2 cellular contexts compared by ENCODE assay signal in the genomic region with DNA sequence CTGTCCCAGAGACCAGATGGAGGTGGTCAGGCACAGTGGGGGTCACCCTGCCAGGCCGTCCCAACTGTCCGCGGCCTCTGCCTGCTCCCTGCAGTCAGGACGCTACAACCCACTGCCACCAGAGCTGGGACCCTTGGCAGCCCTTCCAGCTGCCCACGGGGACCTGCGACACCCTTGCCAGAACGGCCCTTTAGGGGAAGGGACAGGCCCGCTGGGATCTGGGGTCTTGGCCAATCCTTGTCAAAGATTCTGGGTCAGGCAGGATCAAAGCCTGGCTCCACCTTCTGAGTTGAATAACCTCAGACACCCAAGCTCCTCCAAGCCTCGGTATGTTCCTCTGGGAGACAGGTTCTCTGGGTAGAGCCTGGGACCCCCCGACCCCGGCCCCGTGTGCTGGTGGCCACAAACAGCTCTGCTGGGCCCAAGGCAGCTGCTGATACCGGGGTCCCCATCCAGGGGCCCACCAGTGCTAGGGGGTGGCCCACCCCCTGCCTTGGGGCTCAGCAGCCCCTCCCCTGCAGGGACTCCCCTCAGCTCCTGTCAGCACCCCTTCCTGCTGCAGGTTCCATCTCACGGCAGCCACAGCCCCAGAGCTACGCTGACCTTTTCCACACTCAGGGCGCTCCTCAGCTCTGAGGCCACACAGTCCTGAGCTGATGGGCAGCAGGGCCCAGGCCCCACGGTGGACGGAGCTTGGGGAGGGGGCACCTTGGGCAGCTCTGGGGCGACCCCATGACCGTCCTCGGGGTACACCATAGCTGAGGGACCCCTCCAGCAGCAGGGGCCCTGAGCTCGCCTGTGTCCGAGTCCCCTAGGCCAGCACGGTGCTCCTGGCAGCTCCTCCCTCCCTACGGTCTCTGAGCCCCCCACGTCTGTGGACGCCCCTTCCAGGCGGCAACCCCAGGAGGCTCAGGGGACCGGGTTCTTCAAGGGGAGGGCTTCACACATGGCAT.
TF ChIP-seq lines count a peak whose summit lies in the region.

No MANE protein-coding gene starts in this region.

TF ChIP-seq in WTC11, 78 proteins besides CTCF, POLR2A, EP300 and RAD21:
- TF ChIP-seq ZNF121 (CRISPR knock-in tag; IDR thresholded peaks at IDR 0.05), result 0 out of 2 replicates have a peak, but pooled peaks have one; percentile 1
- TF ChIP-seq TCF7 (CRISPR knock-in tag; IDR thresholded peaks at IDR 0.05; ENCODE audit: low read depth), result no peak

TF ChIP-seq in SK-N-SH, 30 proteins besides CTCF, POLR2A, EP300 and RAD21:
- TF ChIP-seq TEAD4 (IDR thresholded peaks at IDR 0.05; ENCODE audit: borderline replicate concordance, insufficient read depth), result no peak
- TF ChIP-seq RFX5 (IDR thresholded peaks at IDR 0.05; ENCODE audit: low read length), result no peak
- TF ChIP-seq, protein P1, sequence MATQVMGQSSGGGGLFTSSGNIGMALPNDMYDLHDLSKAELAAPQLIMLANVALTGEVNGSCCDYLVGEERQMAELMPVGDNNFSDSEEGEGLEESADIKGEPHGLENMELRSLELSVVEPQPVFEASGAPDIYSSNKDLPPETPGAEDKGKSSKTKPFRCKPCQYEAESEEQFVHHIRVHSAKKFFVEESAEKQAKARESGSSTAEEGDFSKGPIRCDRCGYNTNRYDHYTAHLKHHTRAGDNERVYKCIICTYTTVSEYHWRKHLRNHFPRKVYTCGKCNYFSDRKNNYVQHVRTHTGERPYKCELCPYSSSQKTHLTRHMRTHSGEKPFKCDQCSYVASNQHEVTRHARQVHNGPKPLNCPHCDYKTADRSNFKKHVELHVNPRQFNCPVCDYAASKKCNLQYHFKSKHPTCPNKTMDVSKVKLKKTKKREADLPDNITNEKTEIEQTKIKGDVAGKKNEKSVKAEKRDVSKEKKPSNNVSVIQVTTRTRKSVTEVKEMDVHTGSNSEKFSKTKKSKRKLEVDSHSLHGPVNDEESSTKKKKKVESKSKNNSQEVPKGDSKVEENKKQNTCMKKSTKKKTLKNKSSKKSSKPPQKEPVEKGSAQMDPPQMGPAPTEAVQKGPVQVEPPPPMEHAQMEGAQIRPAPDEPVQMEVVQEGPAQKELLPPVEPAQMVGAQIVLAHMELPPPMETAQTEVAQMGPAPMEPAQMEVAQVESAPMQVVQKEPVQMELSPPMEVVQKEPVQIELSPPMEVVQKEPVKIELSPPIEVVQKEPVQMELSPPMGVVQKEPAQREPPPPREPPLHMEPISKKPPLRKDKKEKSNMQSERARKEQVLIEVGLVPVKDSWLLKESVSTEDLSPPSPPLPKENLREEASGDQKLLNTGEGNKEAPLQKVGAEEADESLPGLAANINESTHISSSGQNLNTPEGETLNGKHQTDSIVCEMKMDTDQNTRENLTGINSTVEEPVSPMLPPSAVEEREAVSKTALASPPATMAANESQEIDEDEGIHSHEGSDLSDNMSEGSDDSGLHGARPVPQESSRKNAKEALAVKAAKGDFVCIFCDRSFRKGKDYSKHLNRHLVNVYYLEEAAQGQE (IDR thresholded peaks at IDR 0.05; ENCODE audit: low read depth, low read length), result no peak
- no peak for TF ChIP-seq PBX3 (IDR thresholded peaks at IDR 0.05)
- TF ChIP-seq YY1 (IDR thresholded peaks at IDR 0.05; ENCODE audit: low read depth), result no peak
- no peak for TF ChIP-seq TCF12 (IDR thresholded peaks at IDR 0.05)
- TF ChIP-seq SIN3A (IDR thresholded peaks at IDR 0.05; ENCODE audit: borderline replicate concordance, low read depth, low read length), result no peak
- TF ChIP-seq MAX (IDR thresholded peaks at IDR 0.05; ENCODE audit: low read depth), result no peak
